ENCODE assay signal across 23 cellular contexts in the genomic region with DNA sequence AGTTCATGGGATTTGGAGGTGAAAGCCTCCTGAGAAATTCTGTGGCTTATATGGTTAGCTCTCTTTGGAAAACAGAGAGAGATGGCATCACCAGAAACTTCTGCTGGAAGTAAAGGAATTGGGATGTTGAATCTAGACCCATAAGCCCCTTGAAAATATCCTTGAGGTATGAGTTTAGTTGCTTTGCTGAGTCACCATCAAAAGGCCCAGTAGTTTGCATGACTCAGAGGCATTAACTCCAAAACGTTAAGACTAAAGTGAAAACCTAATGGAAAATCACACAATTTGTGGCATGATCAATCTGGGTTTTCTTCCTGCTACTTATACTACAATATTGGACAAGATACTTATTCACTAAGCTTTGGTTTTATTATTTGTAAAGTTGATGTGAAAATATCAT.
DNase-seq lines count a peak whose midpoint lies in the region; ATAC-seq and TF ChIP-seq lines count a peak whose summit lies in the region.
"Had no signal": no experiment of that assay in that cellular context is flagged by ENCODE, and none has a peak within 500 bp of the region (broad histone marks: within the 10 kb centered on the region; RNA-seq: fewer than 3 reads in every experiment).

No MANE protein-coding gene starts in this region.

- H3K79me2 ChIP-seq in GM23338 (replicated peaks; ENCODE audit: insufficient read depth), result no peaks in the 10 kb centered on the region

- H3K14ac ChIP-seq in IMR-90 (replicated peaks; ENCODE audit: low read depth, low read length), result no peak overlapping the region

- H3K4me3 Mint-ChIP-seq in GM23338 (no peak overlapping the region), Caco-2 (ENCODE audit: unreplicated experiment) (no peak overlapping the region)
- H3K4me3 Mint-ChIP-seq: activated naive CD8-positive, alpha-beta T cell treated with anti-CD3 and anti-CD28 coated beads, Interleukin-2, amount 50 U/mL, for 24 hours; CD4-positive, CD25-positive, alpha-beta regulatory T cell; H9 had no signal

- no peak overlapping the region for H3K23ac ChIP-seq in IMR-90 (ENCODE audit: low read depth, low read length)

- no peak overlapping the region for H3K4ac ChIP-seq in IMR-90 (ENCODE audit: low read depth, low read length)

- H3K18ac ChIP-seq in IMR-90 (ENCODE audit: low read depth, low read length), result no peak overlapping the region

- H4K20me1 ChIP-seq in IMR-90 (ENCODE audit: insufficient read depth, low read length) (no peaks in the 10 kb centered on the region), GM23338 (replicated peaks; ENCODE audit: insufficient read depth) (no peaks in the 10 kb centered on the region)

- H4K5ac ChIP-seq in IMR-90 (ENCODE audit: low read depth, low read length), result no peak overlapping the region

- CTCF ChIA-PET in A673 (lab: Charles Lee) (no interaction called here), IMR-90 (lab: Yijun Ruan, JAX) (interaction anchor here (1.3 kb wide), 1 partner anchor 10 kb away, joined by 4 read pairs; no protein-coding TSS in a partner anchor), Caco-2 (lab: Charles Lee) (no interaction called here)

- H2AK9ac ChIP-seq in IMR-90 (replicated peaks; ENCODE audit: low read depth, low read length, poor library complexity), result no peak overlapping the region

- H3K4me1 Mint-ChIP-seq in GM23338, result peaks cover 11% of the 10 kb centered on the region
- H3K4me1 Mint-ChIP-seq in Caco-2 (ENCODE audit: low read depth, unreplicated experiment), result no peaks in the 10 kb centered on the region
- H3K4me1 Mint-ChIP-seq: activated naive CD8-positive, alpha-beta T cell treated with anti-CD3 and anti-CD28 coated beads, Interleukin-2, amount 50 U/mL, for 24 hours; CD4-positive, CD25-positive, alpha-beta regulatory T cell had no signal

- H3K4me1 ChIP-seq in A673 (ENCODE audit: insufficient read depth, low read length, poor library complexity, severe bottlenecking) (no peaks in the 10 kb centered on the region), IMR-90 (ENCODE audit: control insufficient read depth, insufficient read depth, low read length) (no peaks in the 10 kb centered on the region), GM23338 (ENCODE audit: insufficient read depth) (peaks cover 13% of the 10 kb centered on the region), Caco-2 (no peaks in the 10 kb centered on the region)
- H3K4me1 ChIP-seq: lower lobe of right lung, upper lobe of right lung had no signal

- no peak overlapping the region for H2BK5ac ChIP-seq in IMR-90 (ENCODE audit: low read depth, low read length, poor library complexity, severe bottlenecking)

- TF ChIP-seq RAD21 in IMR-90 (IDR thresholded peaks at IDR 0.05; ENCODE audit: low read length), result no peak

- H3K36me3 Mint-ChIP-seq in GM23338 (ENCODE audit: low read depth), result peaks cover 4% of the 10 kb centered on the region; the same call in 2 of the 3 replicates
- H3K36me3 Mint-ChIP-seq in Caco-2 (ENCODE audit: insufficient read depth, unreplicated experiment), result no peaks in the 10 kb centered on the region
- H3K36me3 Mint-ChIP-seq: CD4-positive, CD25-positive, alpha-beta regulatory T cell had no signal

- H3K27me3 Mint-ChIP-seq in GM23338 (ENCODE audit: insufficient read depth, low read depth, poor library complexity), result no peaks in the 10 kb centered on the region
- H3K27me3 Mint-ChIP-seq in Caco-2 (ENCODE audit: insufficient read depth, unreplicated experiment), result peaks cover 2% of the 10 kb centered on the region
- H3K27me3 Mint-ChIP-seq: activated naive CD8-positive, alpha-beta T cell treated with anti-CD3 and anti-CD28 coated beads, Interleukin-2, amount 50 U/mL, for 24 hours; CD4-positive, CD25-positive, alpha-beta regulatory T cell had no signal

- in situ Hi-C loops in IMR-90 (cut with MboI; ENCODE audit: low sequenced_read_pairs), result no loop called here

- H3K56ac ChIP-seq in IMR-90 (ENCODE audit: extremely low read depth, insufficient read depth, low read length), result no peak overlapping the region

- TF ChIP-seq CTCF in A673 (conservative IDR thresholded peaks at IDR 0.05; ENCODE audit: low read depth, low read length) (no peak), IMR-90 (conservative IDR thresholded peaks at IDR 0.05; ENCODE audit: low read depth, low read length) (no peak), choroid plexus epithelial cell (conservative IDR thresholded peaks at IDR 0.05; ENCODE audit: low read depth, low read length) (no peak), kidney epithelial cell (IDR thresholded peaks at IDR 0.05; ENCODE audit: insufficient read depth, low read length, poor library complexity, severe bottlenecking) (no peak), GM23338 (conservative IDR thresholded peaks at IDR 0.05; ENCODE audit: low read depth in 2 of 2) (no peak), Caco-2 (IDR thresholded peaks at IDR 0.05; ENCODE audit: insufficient read depth in 1 of 2, low read depth in 1 of 2, low read length in 1 of 2, severe bottlenecking in 1 of 2, unreplicated experiment in 1 of 2) (no peak)

- no peaks in the 10 kb centered on the region for H3K9me3 ChIP-seq in A673 (ENCODE audit: low read depth, low read length, poor library complexity, severe bottlenecking)
- H3K9me3 ChIP-seq in IMR-90 (ENCODE audit: control insufficient read depth, insufficient read depth, low read length), result no peaks in the 10 kb centered on the region
- no peaks in the 10 kb centered on the region for H3K9me3 ChIP-seq in Caco-2
- H3K9me3 ChIP-seq: lower lobe of right lung, neutrophil, upper lobe of right lung had no signal

- intact Hi-C loops in A673 (cut with micrococcal nuclease; ENCODE audit: unreplicated experiment) (no loop called here), IMR-90 (cut with micrococcal nuclease) (no loop called here), Caco-2 (cut with micrococcal nuclease; ENCODE audit: unreplicated experiment) (no loop called here)

- peaks cover 13% of the 10 kb centered on the region; the same call in 1 of the 2 replicates for H3K9me2 ChIP-seq in GM23338 (ENCODE audit: insufficient read depth)

- H3F3A ChIP-seq in GM23338 (replicated peaks; ENCODE audit: low read depth), result no peaks in the 10 kb centered on the region

- H2BK20ac ChIP-seq in IMR-90 (ENCODE audit: low read depth, low read length), result no peak overlapping the region

- dilution Hi-C loops in IMR-90 (cut with HindIII; ENCODE audit: low sequenced_read_pairs, unreplicated experiment), result no loop called here

- no peak overlapping the region for H3K27ac ChIP-seq in A673 (ENCODE audit: low read depth, low read length, poor library complexity, severe bottlenecking)
- no peak overlapping the region for H3K27ac ChIP-seq in IMR-90 (ENCODE audit: insufficient read depth, low read length)
- H3K27ac ChIP-seq in GM23338 (ENCODE audit: low read depth), result no peak overlapping the region
- H3K27ac ChIP-seq: dorsolateral prefrontal cortex, lower lobe of right lung, neutrophil, upper lobe of right lung had no signal

- H3K9ac ChIP-seq in IMR-90 (ENCODE audit: low read depth, low read length), result no peak overlapping the region

- H4K8ac ChIP-seq in IMR-90 (ENCODE audit: low read depth in 2 of 2, low read length in 2 of 2), result no peak overlapping the region

- H4K91ac ChIP-seq in IMR-90 (ENCODE audit: insufficient read depth, low read depth, low read length), result no peak overlapping the region

- DNase-seq in A673 (ENCODE audit: low spot score), result peak; percentile 32
- peak; percentile 43 for DNase-seq in IMR-90
- peak; percentile 27 for DNase-seq in choroid plexus epithelial cell (ENCODE audit: low read depth)
- peak; percentile 35 for DNase-seq in kidney epithelial cell (ENCODE audit: low read depth)
- DNase-seq in GM23338 (ENCODE audit: low spot score), result no peak
- no peak for DNase-seq in Caco-2
- no peak for DNase-seq in NCI-H345 treated with DMSO at 0.1 percent for 48 hours (lab: John Stamatoyannopoulos, UW; ENCODE audit: unreplicated experiment)
- DNase-seq: activated CD8-positive, alpha-beta memory T cell treated with anti-CD3 and anti-CD28 coated beads, Interleukin-2, amount 50 U/mL, for 48 hours; activated effector memory CD4-positive, alpha-beta T cell treated with anti-CD3 and anti-CD28 coated beads, Interleukin-2, amount 50 U/mL, for 16 hours; activated naive CD8-positive, alpha-beta T cell treated with anti-CD3 and anti-CD28 coated beads, Interleukin-2, amount 50 U/mL, for 24 hours; caudate nucleus; CD4-positive, CD25-positive, alpha-beta regulatory T cell; DMS 273 treated with DMSO at 0.1 percent for 48 hours; dorsolateral prefrontal cortex; GDM1; H9; Karpas-422; lower lobe of right lung; NCI-H1092; T-helper 2 cell; upper lobe of right lung had no signal

- H3K27me3 ChIP-seq in A673 (replicated peaks; ENCODE audit: insufficient read depth, low read depth, low read length, poor library complexity), result no peaks in the 10 kb centered on the region
- H3K27me3 ChIP-seq in IMR-90 (ENCODE audit: control insufficient read depth, insufficient read depth, low read length), result no peaks in the 10 kb centered on the region
- H3K27me3 ChIP-seq in kidney epithelial cell (ENCODE audit: control insufficient read depth, insufficient read depth, low read length), result no peaks in the 10 kb centered on the region
- no peaks in the 10 kb centered on the region for H3K27me3 ChIP-seq in GM23338 (ENCODE audit: insufficient read depth)
- no peaks in the 10 kb centered on the region for H3K27me3 ChIP-seq in Caco-2 (replicated peaks; ENCODE audit: control insufficient read depth, insufficient read depth, low read length)
- H3K27me3 ChIP-seq: dorsolateral prefrontal cortex, neutrophil, upper lobe of right lung had no signal

- no peak overlapping the region for H2AK5ac ChIP-seq in IMR-90 (ENCODE audit: low read depth, low read length)

- H3K79me1 ChIP-seq in IMR-90 (ENCODE audit: low read depth in 1 of 2, low read length in 2 of 2), result no peaks in the 10 kb centered on the region

- H2BK120ac ChIP-seq in IMR-90 (ENCODE audit: low read depth, low read length), result no peak overlapping the region

- H2AFZ ChIP-seq in IMR-90 (replicated peaks; ENCODE audit: low read length, poor library complexity) (no peak overlapping the region), GM23338 (no peak overlapping the region)

- no peaks in the 10 kb centered on the region for H3K9me1 ChIP-seq in IMR-90 (ENCODE audit: insufficient read depth, low read length)

- H3K4me3 ChIP-seq in A673 (ENCODE audit: low read depth, low read length, poor library complexity, severe bottlenecking) (no peak overlapping the region), IMR-90 (ENCODE audit: insufficient read depth, low read depth, low read length) (no peak overlapping the region), choroid plexus epithelial cell (ENCODE audit: low read depth, low read length) (no peak overlapping the region), kidney epithelial cell (ENCODE audit: low read depth, low read length) (no peak overlapping the region), GM23338 (no peak overlapping the region), Caco-2 (ENCODE audit: low read depth, low read length) (no peak overlapping the region)
- H3K4me3 ChIP-seq: dorsolateral prefrontal cortex, lower lobe of right lung, upper lobe of right lung had no signal

- peaks cover 2% of the 10 kb centered on the region; the same call in 1 of the 3 replicates for H3K9me3 Mint-ChIP-seq in GM23338
- H3K9me3 Mint-ChIP-seq in Caco-2 (ENCODE audit: unreplicated experiment), result no peaks in the 10 kb centered on the region

- H3K36me3 ChIP-seq in A673 (ENCODE audit: insufficient read depth, low read length, poor library complexity, severe bottlenecking) (no peaks in the 10 kb centered on the region), IMR-90 (ENCODE audit: control insufficient read depth, insufficient read depth, low read length) (no peaks in the 10 kb centered on the region), kidney epithelial cell (ENCODE audit: control insufficient read depth, insufficient read depth, low read length) (no peaks in the 10 kb centered on the region), GM23338 (ENCODE audit: insufficient read depth) (no peaks in the 10 kb centered on the region; the same call in 1 of the 2 replicates), Caco-2 (ENCODE audit: control insufficient read depth, insufficient read depth, low read length) (no peaks in the 10 kb centered on the region)
- H3K36me3 ChIP-seq: lower lobe of right lung, neutrophil, upper lobe of right lung had no signal

- no CpG with 5 or more reads among the region's 1 CpG for WGBS in IMR-90 (ENCODE audit: extremely low coverage in 2 of 2, insufficient read length in 1 of 2), 2 experiments

- H2BK15ac ChIP-seq in IMR-90 (ENCODE audit: low read depth, low read length), result no peak overlapping the region

- no peak overlapping the region for H3K4me2 ChIP-seq in IMR-90 (ENCODE audit: low read depth, low read length)
- no peak overlapping the region for H3K4me2 ChIP-seq in GM23338

- H3K27ac Mint-ChIP-seq in GM23338, result no peak overlapping the region
- no peak overlapping the region for H3K27ac Mint-ChIP-seq in Caco-2 (ENCODE audit: unreplicated experiment)
- H3K27ac Mint-ChIP-seq: activated naive CD8-positive, alpha-beta T cell treated with anti-CD3 and anti-CD28 coated beads, Interleukin-2, amount 50 U/mL, for 24 hours; CD4-positive, CD25-positive, alpha-beta regulatory T cell; H9 had no signal

- POLR2A ChIA-PET in A673 (lab: Charles Lee; ENCODE audit: low non-redundant PET), result no interaction called here
- POLR2A ChIA-PET in IMR-90 (lab: Charles Lee; ENCODE audit: unreplicated experiment), result no interaction called here
- POLR2A ChIA-PET in Caco-2 (lab: Charles Lee), result no interaction called here

- TF ChIP-seq POLR2A in IMR-90 (IDR thresholded peaks at IDR 0.05; ENCODE audit: low read depth, low read length), result no peak

- peak; percentile 63; the same call in 1 of the 2 replicates for ATAC-seq in IMR-90 (ENCODE audit: low read depth)
- no peak for ATAC-seq in GM23338
- ATAC-seq in HG03469 (IDR thresholded peaks at IDR 0.05; ENCODE audit: unreplicated experiment), result no peak
- ATAC-seq: activated naive CD8-positive, alpha-beta T cell treated with anti-CD3 and anti-CD28 coated beads, Interleukin-2, amount 50 U/mL, for 24 hours; lower lobe of right lung; upper lobe of right lung had no signal

- BruUV-seq in A673 (replicated peaks; lab: Mats Ljungman, UMichigan) (no TSS peak), IMR-90 (replicated peaks; lab: Mats Ljungman, UMichigan) (no TSS peak), Caco-2 (replicated peaks; lab: Mats Ljungman, UMichigan) (no TSS peak)

Comparison
In these comparisons a context has a peak if more than half of its experiments do, and no peak if none do; other contexts are left out.
1. DNase-seq: peak in A673 (single experiment), IMR-90 (single experiment), choroid plexus epithelial cell (single experiment) and kidney epithelial cell (single experiment); none in GM23338 (single experiment), Caco-2 (0 of 2) and NCI-H345 treated with DMSO at 0.1 percent for 48 hours (single experiment).